In genomic region chr11:130243816-130244215, GRCh38 we compare ENCODE assay signal across 1 cellular context.
TF ChIP-seq lines count a peak whose summit lies in the region.

No MANE protein-coding gene starts in this region.

TF ChIP-seq in HepG2, 621 proteins besides CTCF, POLR2A, EP300 and RAD21 (continued from another document):
- TF ChIP-seq HINFP (CRISPR knock-in tag; IDR thresholded peaks at IDR 0.05; ENCODE audit: low read depth): no peak
- TF ChIP-seq FOXK2 (IDR thresholded peaks at IDR 0.05): no peak
- TF ChIP-seq HIVEP1 (CRISPR knock-in tag; IDR thresholded peaks at IDR 0.05): no peak
